In genomic region chr7:28926871-28927597, GRCh38 we compare ENCODE assay signal across 8 cellular contexts. TPM values are rescaled to one million over a fixed set of nuclear protein-coding genes. Genes with fewer than 3 reads are reported as not detected.
DNase-seq lines count a peak whose midpoint lies in the region; ATAC-seq and TF ChIP-seq lines count a peak whose summit lies in the region.

No MANE protein-coding gene starts in this region.

- intact Hi-C loops in left cardiac atrium (cut with DNase I), result loop anchor here (2.0 to 5.0 kb wide), 3 partner anchors 28 to 180 kb away; no protein-coding TSS in a partner anchor

- TF ChIP-seq CTCF in GM12872 (IDR thresholded peaks at IDR 0.05; ENCODE audit: insufficient read depth, low read depth, low read length), result peak; percentile 77

- ATAC-seq in HG02759 (IDR thresholded peaks at IDR 0.05; ENCODE audit: unreplicated experiment), result peak; percentile 83
- peak; percentile 93 to 96 for ATAC-seq in left cardiac atrium
- ATAC-seq in GM18873 (IDR thresholded peaks at IDR 0.05; ENCODE audit: low FRiP score, unreplicated experiment), result no peak

- DNase-seq in NCI-H1105 (lab: John Stamatoyannopoulos, UW) (peak; percentile 89), SKM-1 treated with dmso at 0.1 percent for 144 hours (lab: John Stamatoyannopoulos, UW; ENCODE audit: unreplicated experiment) (peak; percentile 95), amniotic epithelial cell (ENCODE audit: low read depth) (peak; percentile 84), left cardiac atrium (peak; percentile 80), pons (ENCODE audit: low spot score) (peak; percentile 95)

RNA-seq across cellular contexts. Expression of gene TRIL, which starts 31.1 kb away (rescaled TPM):
- total RNA-seq in left cardiac atrium, result 1 to 10 TPM; 3.9 to 6.0 TPM
